Comparison of ENCODE assay signal across 16 cellular contexts in the genomic region with DNA sequence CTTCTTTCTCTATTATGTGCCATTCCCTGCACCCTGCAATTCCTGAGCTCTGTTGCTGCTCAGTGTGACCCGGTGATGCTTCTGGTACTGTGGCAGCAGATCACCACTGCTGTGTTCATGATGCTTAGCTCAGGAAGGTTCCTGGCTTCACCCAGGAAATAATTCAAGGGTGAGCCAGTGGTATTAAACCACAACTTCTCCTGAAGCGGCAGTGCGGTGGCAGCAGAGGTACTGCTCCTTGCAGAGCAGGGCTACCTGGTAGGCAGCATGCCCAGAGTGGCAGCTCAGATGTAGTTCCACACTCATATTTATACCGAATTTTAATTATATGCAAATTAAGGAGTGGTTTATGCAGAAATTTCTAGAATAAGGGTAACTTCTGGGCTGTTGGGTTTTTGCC.
DNase-seq lines count a peak whose midpoint lies in the region; ATAC-seq and TF ChIP-seq lines count a peak whose summit lies in the region.
"Had no signal": no experiment of that assay in that cellular context is flagged by ENCODE, and none has a peak within 500 bp of the region (broad histone marks: within the 10 kb centered on the region; RNA-seq: fewer than 3 reads in every experiment).

No MANE protein-coding gene starts in this region.

- peak; percentile 24 for DNase-seq in DND-41
- DNase-seq in M059J (ENCODE audit: low read depth), result peak; percentile 68
- DNase-seq in activated B cell treated with CpG ODN at 0.5 μM for 24 hours, result no peak
- DNase-seq in mesendoderm, result no peak
- no peak for DNase-seq in central memory CD4-positive, alpha-beta T cell
- DNase-seq: 8988T; Calu3; CD4-positive, CD25-positive, alpha-beta regulatory T cell; DMS 273 treated with DMSO at 0.1 percent for 48 hours; HFFc6 had no signal

- H2AK5ac ChIP-seq in mesendoderm (ENCODE audit: low read length), result peak overlapping the region; percentile 50

- WGBS in mesendoderm (ENCODE audit: extremely low coverage, insufficient coverage, low lambda C conversion rate), result no CpG with 5 or more reads among the region's 4 CpGs

- H3K56ac ChIP-seq in mesendoderm (ENCODE audit: low read length), result no peak overlapping the region

- CTCF ChIA-PET in activated B cell treated with CpG ODN at 0.5 μM for 24 hours (lab: Charles Lee), result no interaction called here

- H3K27ac Mint-ChIP-seq in activated B cell treated with CpG ODN at 0.5 μM for 24 hours, result peak overlapping the region; percentile 50
- H3K27ac Mint-ChIP-seq: CD4-positive, CD25-positive, alpha-beta regulatory T cell; GM23338; HFFc6 had no signal

- no peak overlapping the region for H3K4me3 ChIP-seq in DND-41 (ENCODE audit: low read depth in 1 of 2, low read length in 2 of 2)
- H3K4me3 ChIP-seq in mesendoderm (ENCODE audit: low read length), result no peak overlapping the region
- H3K4me3 ChIP-seq: BLaER1 treated with 17β-estradiol and CSF1 and Interleukin-3, amounts not matched to agents 10 nM and 100 nM; GM12878; GM23338; HAP-1 had no signal

- peak; percentile 57 for ATAC-seq in DND-41 (ENCODE audit: insufficient read depth, low read depth)
- ATAC-seq in activated B cell treated with CpG ODN at 0.5 μM for 24 hours (ENCODE audit: low read depth), result peak; percentile 21
- no peak for ATAC-seq in GM18502 (IDR thresholded peaks at IDR 0.05; ENCODE audit: poor library complexity, unreplicated experiment)
- ATAC-seq in HG03097 (IDR thresholded peaks at IDR 0.05; ENCODE audit: low FRiP score, unreplicated experiment), result no peak
- ATAC-seq: GM12878, GM23338 had no signal

- H3K9me3 Mint-ChIP-seq in activated B cell treated with CpG ODN at 0.5 μM for 24 hours, result no peaks in the 10 kb centered on the region
- H3K9me3 Mint-ChIP-seq: HFFc6 had no signal

- H3K18ac ChIP-seq in mesendoderm (ENCODE audit: low read length), result no peak overlapping the region

- H4K20me1 ChIP-seq in DND-41 (ENCODE audit: insufficient read depth, low read length), result no peaks in the 10 kb centered on the region
- H4K20me1 ChIP-seq: BLaER1 treated with 17β-estradiol and CSF1 and Interleukin-3, amounts not matched to agents 10 nM and 100 nM had no signal

- H4K8ac ChIP-seq in mesendoderm (ENCODE audit: low read depth, low read length), result no peak overlapping the region

- no peak overlapping the region for H2BK15ac ChIP-seq in mesendoderm (replicated peaks; ENCODE audit: low read depth)

- no peaks in the 10 kb centered on the region for H3K79me2 ChIP-seq in DND-41 (ENCODE audit: insufficient read depth, low read length)
- no peaks in the 10 kb centered on the region for H3K79me2 ChIP-seq in mesendoderm (ENCODE audit: control insufficient read depth, insufficient read depth, low read length)

- H3K4me2 ChIP-seq in DND-41 (ENCODE audit: insufficient read depth, low read length) (no peak overlapping the region), mesendoderm (ENCODE audit: low read length) (no peak overlapping the region)
- H3K4me2 ChIP-seq: BLaER1 treated with 17β-estradiol and CSF1 and Interleukin-3, amounts not matched to agents 10 nM and 100 nM; GM23338 had no signal

- H3K36me3 ChIP-seq in DND-41 (ENCODE audit: insufficient read depth, low read length), result no peaks in the 10 kb centered on the region
- H3K36me3 ChIP-seq in mesendoderm (ENCODE audit: control insufficient read depth, insufficient read depth, low read length), result no peaks in the 10 kb centered on the region
- H3K36me3 ChIP-seq: BLaER1 treated with 17β-estradiol and CSF1 and Interleukin-3, amounts not matched to agents 10 nM and 100 nM; HAP-1 had no signal

- H3K36me3 Mint-ChIP-seq in activated B cell treated with CpG ODN at 0.5 μM for 24 hours (ENCODE audit: low read depth), result no peaks in the 10 kb centered on the region
- H3K36me3 Mint-ChIP-seq: CD4-positive, CD25-positive, alpha-beta regulatory T cell had no signal

- POLR2A ChIA-PET in activated B cell treated with CpG ODN at 0.5 μM for 24 hours (lab: Charles Lee), result no interaction called here

- H3K4ac ChIP-seq in mesendoderm (ENCODE audit: low read depth, low read length), result no peak overlapping the region

- no peaks in the 10 kb centered on the region for H3K27me3 Mint-ChIP-seq in activated B cell treated with CpG ODN at 0.5 μM for 24 hours
- H3K27me3 Mint-ChIP-seq: CD4-positive, CD25-positive, alpha-beta regulatory T cell had no signal

- peaks cover 3% of the 10 kb centered on the region for H3K4me1 Mint-ChIP-seq in activated B cell treated with CpG ODN at 0.5 μM for 24 hours
- H3K4me1 Mint-ChIP-seq: CD4-positive, CD25-positive, alpha-beta regulatory T cell had no signal

- H3K4me1 ChIP-seq in DND-41 (ENCODE audit: insufficient read depth, low read length), result peaks cover 22% of the 10 kb centered on the region
- peaks cover 4% of the 10 kb centered on the region for H3K4me1 ChIP-seq in mesendoderm (ENCODE audit: control insufficient read depth, low read depth, low read length)

- H2BK120ac ChIP-seq in mesendoderm (ENCODE audit: low read depth, low read length), result no peak overlapping the region

- TF ChIP-seq CTCF in DND-41 (IDR thresholded peaks at IDR 0.05; ENCODE audit: borderline replicate concordance, extremely low read depth, low read length, poor library complexity, severe bottlenecking) (peak; percentile 14), activated B cell treated with CpG ODN at 0.5 μM for 24 hours (IDR thresholded peaks at IDR 0.05) (no peak)

- no peak overlapping the region for H3K23ac ChIP-seq in mesendoderm (ENCODE audit: low read length)

- intact Hi-C loops in activated B cell treated with CpG ODN at 0.5 μM for 24 hours (cut with micrococcal nuclease), result no loop called here

- no peak overlapping the region for H2AFZ ChIP-seq in DND-41 (ENCODE audit: low read depth, low read length)
- H2AFZ ChIP-seq: GM23338 had no signal

- H3K9ac ChIP-seq in DND-41 (ENCODE audit: low read depth, low read length), result no peak overlapping the region
- no peak overlapping the region for H3K9ac ChIP-seq in mesendoderm (ENCODE audit: low read length)
- H3K9ac ChIP-seq: BLaER1 treated with 17β-estradiol and CSF1 and Interleukin-3, amounts not matched to agents 10 nM and 100 nM had no signal

- no peak overlapping the region for H2BK5ac ChIP-seq in mesendoderm (ENCODE audit: low read length)

- no peak overlapping the region for H3K4me3 Mint-ChIP-seq in activated B cell treated with CpG ODN at 0.5 μM for 24 hours
- H3K4me3 Mint-ChIP-seq: CD4-positive, CD25-positive, alpha-beta regulatory T cell; GM23338; HFFc6 had no signal

- H3K27ac ChIP-seq in DND-41 (ENCODE audit: low read length) (no peak overlapping the region), mesendoderm (ENCODE audit: low read depth, low read length) (no peak overlapping the region)
- H3K27ac ChIP-seq: BLaER1 treated with 17β-estradiol and CSF1 and Interleukin-3, amounts not matched to agents 10 nM and 100 nM had no signal

- no peaks in the 10 kb centered on the region for H3K27me3 ChIP-seq in DND-41 (ENCODE audit: insufficient read depth, low read length, poor library complexity)
- no peaks in the 10 kb centered on the region for H3K27me3 ChIP-seq in mesendoderm (ENCODE audit: insufficient read depth, low read length, poor library complexity)
- H3K27me3 ChIP-seq: BLaER1 treated with 17β-estradiol and CSF1 and Interleukin-3, amounts not matched to agents 10 nM and 100 nM had no signal

- no peaks in the 10 kb centered on the region for H3K9me3 ChIP-seq in DND-41 (ENCODE audit: insufficient read depth, low read length, severe bottlenecking)
- H3K9me3 ChIP-seq: HAP-1 had no signal

- no peaks in the 10 kb centered on the region for H3K79me1 ChIP-seq in mesendoderm (ENCODE audit: low read length)

- no peak overlapping the region for H4K5ac ChIP-seq in mesendoderm (ENCODE audit: low read length)

Comparison
In these comparisons a context has a peak if more than half of its experiments do, and no peak if none do; other contexts are left out.
1. ATAC-seq: peak in DND-41 (single experiment) and activated B cell treated with CpG ODN at 0.5 μM for 24 hours (single experiment); none in GM18502 (single experiment) and HG03097 (single experiment).
2. DNase-seq: peak in DND-41 (single experiment) and M059J (single experiment); none in activated B cell treated with CpG ODN at 0.5 μM for 24 hours (single experiment), mesendoderm (single experiment) and central memory CD4-positive, alpha-beta T cell (single experiment).